21 cellular contexts compared by ENCODE assay signal in the genomic region with DNA sequence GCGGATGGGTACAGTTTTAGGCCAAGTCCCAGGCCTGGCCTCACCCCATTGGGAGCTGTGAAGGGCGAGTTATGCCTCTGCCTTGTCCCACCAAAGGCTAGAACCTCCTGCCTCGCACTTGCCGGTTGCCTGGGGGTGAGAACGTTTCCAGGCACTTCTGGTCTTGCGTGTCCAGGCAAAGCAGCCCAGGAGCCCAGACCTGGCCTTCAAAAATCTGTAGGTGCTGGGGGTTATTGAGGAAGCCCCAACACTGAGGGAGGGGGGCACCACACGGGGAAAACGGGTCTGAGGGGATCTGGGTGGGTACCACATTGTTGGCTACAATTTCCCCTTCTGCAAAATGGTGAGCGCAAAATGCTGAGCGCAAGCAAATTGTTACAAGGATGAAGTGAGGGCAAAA. TPM values are rescaled to one million over a fixed set of nuclear protein-coding genes. Genes with fewer than 3 reads are reported as not detected.
"Had no signal": no experiment of that assay in that cellular context is flagged by ENCODE, and none has a peak within 500 bp of the region (broad histone marks: within the 10 kb centered on the region; RNA-seq: fewer than 3 reads in every experiment).

No MANE protein-coding gene starts in this region.

- H3K27ac Mint-ChIP-seq: activated naive CD4-positive, alpha-beta T cell treated with anti-CD3 and anti-CD28 coated beads for 36 hours; activated naive CD8-positive, alpha-beta T cell treated with anti-CD3 and anti-CD28 coated beads, Interleukin-2, amount 50 U/mL, for 24 hours; activated T-helper 17 cell treated with anti-CD3 and anti-CD28 coated beads, Interleukin-2, amount 50 U/mL, for 72 hours; nephron had no signal

- DNase-seq: activated CD4-positive, alpha-beta T cell treated with anti-CD3 and anti-CD28 coated beads for 1 hour; activated CD4-positive, alpha-beta T cell treated with anti-CD3 and anti-CD28 coated beads, Interleukin-2, amount 50 U/mL, for 4 hours; activated naive CD4-positive, alpha-beta T cell treated with anti-CD3 and anti-CD28 coated beads for 36 hours; activated naive CD8-positive, alpha-beta T cell treated with anti-CD3 and anti-CD28 coated beads, Interleukin-2, amount 50 U/mL, for 24 hours; activated T-cell treated with anti-CD3 and anti-CD28 coated beads for 4 hours; esophagus squamous epithelium; mesendoderm; sigmoid colon; stimulated activated CD4-positive, alpha-beta T cell treated with anti-CD3 and anti-CD28 coated beads, Interleukin-1b, Interleukin-23, amount 100 ng/mL, for 48 hours; T-helper 1 cell; T1000; thyroid gland; uterus had no signal

- H3K9me3 Mint-ChIP-seq: activated naive CD4-positive, alpha-beta T cell treated with anti-CD3 and anti-CD28 coated beads for 36 hours; activated naive CD8-positive, alpha-beta T cell treated with anti-CD3 and anti-CD28 coated beads, Interleukin-2, amount 50 U/mL, for 24 hours; activated T-helper 17 cell treated with anti-CD3 and anti-CD28 coated beads, Interleukin-2, amount 50 U/mL, for 72 hours; nephron had no signal

- H3K27ac ChIP-seq: ascending aorta, hepatocyte, sigmoid colon, stomach, thyroid gland, uterus had no signal

- H3K27me3 ChIP-seq: ascending aorta, esophagus squamous epithelium, hepatocyte, sigmoid colon, stomach, thyroid gland, uterus had no signal

- H3K36me3 ChIP-seq: ascending aorta, esophagus squamous epithelium, sigmoid colon, stomach, thyroid gland, uterus had no signal

- H3K4me1 ChIP-seq: ascending aorta, uterus had no signal

- ATAC-seq: activated naive CD8-positive, alpha-beta T cell treated with anti-CD3 and anti-CD28 coated beads, Interleukin-2, amount 50 U/mL, for 24 hours; activated T-helper 17 cell treated with anti-CD3 and anti-CD28 coated beads, Interleukin-2, amount 50 U/mL, for 72 hours had no signal

- H3K4me3 ChIP-seq: ascending aorta, esophagus squamous epithelium, hepatocyte, sigmoid colon, stomach, thyroid gland, uterus had no signal

- H3K4me3 Mint-ChIP-seq: activated naive CD4-positive, alpha-beta T cell treated with anti-CD3 and anti-CD28 coated beads for 36 hours; activated naive CD8-positive, alpha-beta T cell treated with anti-CD3 and anti-CD28 coated beads, Interleukin-2, amount 50 U/mL, for 24 hours; activated T-helper 17 cell treated with anti-CD3 and anti-CD28 coated beads, Interleukin-2, amount 50 U/mL, for 72 hours; nephron had no signal

- H3K9me3 ChIP-seq: ascending aorta, esophagus squamous epithelium, sigmoid colon, stomach, thyroid gland, uterus had no signal

RNA-seq across cellular contexts. Expression of a gene that starts 12.2 kb away (rescaled TPM):
- total RNA-seq: activated naive CD4-positive, alpha-beta T cell treated with anti-CD3 and anti-CD28 coated beads for 36 hours; activated T-helper 17 cell treated with anti-CD3 and anti-CD28 coated beads, Interleukin-2, amount 50 U/mL, for 72 hours; ascending aorta; fibroblast of villous mesenchyme; glomerular endothelial cell; osteocyte had no signal
